Comparison of ENCODE assay signal across 11 cellular contexts in genomic region chr6:52570291-52570700, GRCh38. TPM values are rescaled to one million over a fixed set of nuclear protein-coding genes. Genes with fewer than 3 reads are reported as not detected.
A peak's percentile ranks its signal among the peaks of the same experiment; 100 is the strongest.
DNase-seq lines count a peak whose midpoint lies in the region; ATAC-seq and TF ChIP-seq lines count a peak whose summit lies in the region.
"Had no signal": no experiment of that assay in that cellular context is flagged by ENCODE, and none has a peak within 500 bp of the region (broad histone marks: within the 10 kb centered on the region; RNA-seq: fewer than 3 reads in every experiment).

No MANE protein-coding gene starts in this region.

- CTCF ChIA-PET in T-cell (lab: Charles Lee), result interaction anchor here in 1 of 2 donors (0.7 kb wide), 1 partner anchor 163 kb away, joined by 4 read pairs; no protein-coding TSS in a partner anchor

- H3K4me1 Mint-ChIP-seq in GM23338 (peaks cover 75% of the 10 kb centered on the region), T-cell (peaks cover 71 to 80% (median 76%) of the 10 kb centered on the region in 3 donors)

- H3K36me3 ChIP-seq in GM23338 (ENCODE audit: insufficient read depth) (no peaks in the 10 kb centered on the region), cardiac muscle cell (no peaks in the 10 kb centered on the region)

- no peaks in the 10 kb centered on the region; the same call in 1 of the 2 replicates for H3F3A ChIP-seq in GM23338 (replicated peaks; ENCODE audit: low read depth)

- H2AFZ ChIP-seq in GM23338, result no peak overlapping the region

- H3K27me3 ChIP-seq in GM23338 (ENCODE audit: insufficient read depth) (no peaks in the 10 kb centered on the region), cardiac muscle cell (no peaks in the 10 kb centered on the region)

- H3K27ac ChIP-seq in GM23338 (ENCODE audit: low read depth) (peak overlapping the region; percentile 70), cardiac muscle cell (peak overlapping the region; percentile 49)

- TF ChIP-seq POLR2A in erythroblast (IDR thresholded peaks at IDR 0.05; ENCODE audit: low read length), result no peak

- 0 out of 2 replicates have a peak, but pooled peaks cover 4% of the 10 kb centered on the region for H3K9me2 ChIP-seq in GM23338 (ENCODE audit: insufficient read depth)

- POLR2A ChIA-PET in T-cell (lab: Charles Lee), result interaction anchor here in 1 of 2 donors (0.5 kb wide), 1 partner anchor 489 kb away, joined by 3 read pairs; no protein-coding TSS in a partner anchor

- ATAC-seq in GM23338 (no peak), sciatic nerve (peak; percentile 16), GM21619 (IDR thresholded peaks at IDR 0.05; ENCODE audit: unreplicated experiment) (no peak), T-cell (replicated peaks in 1 of 4) (no peak)

- intact Hi-C loops in sciatic nerve (cut with DNase I), result loop anchor here (10.0 kb wide), 1 partner anchor 55 kb away; no protein-coding TSS in a partner anchor

- no peaks in the 10 kb centered on the region for H3K9me3 Mint-ChIP-seq in GM23338
- H3K9me3 Mint-ChIP-seq in T-cell, result no peaks in the 10 kb centered on the region

- H3K4me1 ChIP-seq in GM23338 (ENCODE audit: insufficient read depth), result peaks cover 59% of the 10 kb centered on the region
- peaks cover 50% of the 10 kb centered on the region for H3K4me1 ChIP-seq in cardiac muscle cell (ENCODE audit: low read depth)

- no peaks in the 10 kb centered on the region; the same call in 1 of the 2 replicates for H4K20me1 ChIP-seq in GM23338 (replicated peaks; ENCODE audit: insufficient read depth)

- DNase-seq in GM23338 (ENCODE audit: low spot score), result no peak
- DNase-seq in RPMI7951 (ENCODE audit: low read depth), result peak; percentile 80
- peak in 1 of 2 donors; percentile 51 for DNase-seq in cardiac muscle cell (ENCODE audit: low read depth in 1 of 2, low spot score in 1 of 2)
- no peak for DNase-seq in sciatic nerve (ENCODE audit: low spot score)
- no peak for DNase-seq in stimulated activated CD4-positive, alpha-beta T cell treated with anti-CD3 and anti-CD28 coated beads, Interleukin-2, amount 100 ng/mL, for 48 hours
- DNase-seq in T-cell, result no peak
- DNase-seq in erythroblast (lab: John Stamatoyannopoulos, UW), result no peak
- DNase-seq: effector memory CD4-positive, alpha-beta T cell; NCI-H2081 had no signal

- no peak overlapping the region for H3K4me3 ChIP-seq in GM23338
- H3K4me3 ChIP-seq in cardiac muscle cell, result no peak overlapping the region

- H3K27me3 Mint-ChIP-seq in GM23338 (ENCODE audit: insufficient read depth, low read depth, poor library complexity), result peaks cover 4% of the 10 kb centered on the region
- H3K27me3 Mint-ChIP-seq in T-cell, result no peaks in the 10 kb centered on the region
- H3K27me3 Mint-ChIP-seq: activated naive CD8-positive, alpha-beta T cell had no signal

- H3K9me3 ChIP-seq in cardiac muscle cell (ENCODE audit: low read depth), result no peaks in the 10 kb centered on the region

- TF ChIP-seq CTCF in GM23338 (conservative IDR thresholded peaks at IDR 0.05; ENCODE audit: low read depth in 2 of 2) (no peak), cardiac muscle cell (IDR thresholded peaks at IDR 0.05; ENCODE audit: low read depth, low read length) (no peak)

- H3K4me3 Mint-ChIP-seq in GM23338 (no peak overlapping the region), T-cell (no peak overlapping the region)
- H3K4me3 Mint-ChIP-seq: activated naive CD8-positive, alpha-beta T cell had no signal

- no peak overlapping the region; the same call in 1 of the 2 replicates for H3K27ac Mint-ChIP-seq in GM23338
- H3K27ac Mint-ChIP-seq in T-cell, result no peak overlapping the region
- H3K27ac Mint-ChIP-seq: activated naive CD8-positive, alpha-beta T cell had no signal

- no peaks in the 10 kb centered on the region; the same call in 1 of the 3 replicates for H3K36me3 Mint-ChIP-seq in GM23338 (ENCODE audit: low read depth)
- H3K36me3 Mint-ChIP-seq in T-cell, result peaks cover 14% of the 10 kb centered on the region

- peak overlapping the region; percentile 15; the same call in 1 of the 2 replicates for H3K4me2 ChIP-seq in GM23338

- H3K79me2 ChIP-seq in GM23338 (replicated peaks; ENCODE audit: insufficient read depth), result peaks cover 94% of the 10 kb centered on the region

TF ChIP-seq in GM23338, 12 proteins besides CTCF, POLR2A, EP300 and RAD21:
- no peak for TF ChIP-seq ZNF331 (CRISPR knock-in tag; IDR thresholded peaks at IDR 0.05; ENCODE audit: low read depth)
TF ChIP-seq in GM23338: peak in this region for 0.

RNA-seq across cellular contexts. Expression of gene TRAM2, which starts 6.6 kb away (rescaled TPM):
- total RNA-seq in GM23338 (2014; rRNA removed; shearing (Covaris generic)), result 12.4 and 14.0 TPM in 2 replicates
- polyA plus RNA-seq in GM23338 (2016; fragmentation: Nextera tagmentation; extraction: Ambion mirVana), result 3.9 and 4.0 TPM in 2 replicates
- total RNA-seq in RPMI7951 (2014; rRNA removed; shearing (Covaris generic)), result 56.2 and 58.0 TPM in 2 replicates
- total RNA-seq in cardiac muscle cell, result 6.6 and 7.0 TPM in 2 replicates
- polyA plus RNA-seq in cardiac muscle cell, result 4.5 and 7.7 TPM in 2 replicates
- 18.6 TPM for total RNA-seq in sciatic nerve
- total RNA-seq in T-cell, result 10 to 100 TPM in 1 of 5 donors, 1 to 10 TPM in 4; 8.8 to 12.1 (median 9.3) TPM
